9 cellular contexts compared by ENCODE assay signal in genomic region chr9:104539275-104539674, GRCh38. TPM values are rescaled to one million over a fixed set of nuclear protein-coding genes. Genes with fewer than 3 reads are reported as not detected.
"Had no signal": no experiment of that assay in that cellular context is flagged by ENCODE, and none has a peak within 500 bp of the region (broad histone marks: within the 10 kb centered on the region; RNA-seq: fewer than 3 reads in every experiment).

No MANE protein-coding gene starts in this region.

- FAIRE-seq: HTR-8/SVneo had no signal

- H3K4me3 Mint-ChIP-seq: H9, IgD-negative memory B cell had no signal

- H3K27ac ChIP-seq: GM23248 had no signal

- DNase-seq: GM23248, GOT3, H9, HCEC 1CT, KG1 had no signal

- H3K4me3 ChIP-seq: GM23248 had no signal

- H2AFZ ChIP-seq: GM23248 had no signal

- H3K9ac ChIP-seq: GM23248 had no signal

- H3K36me3 Mint-ChIP-seq: IgD-negative memory B cell had no signal

- H3K9me3 Mint-ChIP-seq: H9, IgD-negative memory B cell had no signal

- H3K27ac Mint-ChIP-seq: H9, IgD-negative memory B cell had no signal

- H3K4me1 Mint-ChIP-seq: H9, IgD-negative memory B cell had no signal

- H3K27me3 Mint-ChIP-seq: IgD-negative memory B cell had no signal

RNA-seq across cellular contexts. Expression of gene OR13C3, which starts 2.6 kb away (rescaled TPM):
- total RNA-seq: GM23248, H4, H9, HT-29 had no signal
- polyA plus RNA-seq: GM23248, IgD-negative memory B cell had no signal

RNA-seq across cellular contexts. Expression of gene OR13C4, which starts 12.3 kb away (rescaled TPM):
- total RNA-seq: GM23248, H4, H9, HT-29 had no signal
- polyA plus RNA-seq: GM23248, IgD-negative memory B cell had no signal

RNA-seq across cellular contexts. Expression of gene OR13C8, which starts 29.7 kb away (rescaled TPM):
- total RNA-seq: GM23248, H4, H9, HT-29 had no signal
- polyA plus RNA-seq: GM23248, IgD-negative memory B cell had no signal

RNA-seq across cellular contexts. Expression of gene OR13F1, which starts 35.2 kb away (rescaled TPM):
- total RNA-seq: GM23248, H4, H9, HT-29 had no signal
- polyA plus RNA-seq: GM23248, IgD-negative memory B cell had no signal

RNA-seq across cellular contexts. Expression of gene OR13C5, which starts 59.9 kb away (rescaled TPM):
- total RNA-seq: GM23248, H4, H9, HT-29 had no signal
- polyA plus RNA-seq: GM23248, IgD-negative memory B cell had no signal
